28 cellular contexts compared by ENCODE assay signal in genomic region chr1:70997793-70998192, GRCh38.
"Had no signal": no experiment of that assay in that cellular context is flagged by ENCODE, and none has a peak within 500 bp of the region (broad histone marks: within the 10 kb centered on the region; RNA-seq: fewer than 3 reads in every experiment).

No MANE protein-coding gene starts in this region.

- H3K27me3 ChIP-seq: stomach, suprapubic skin, testis, thyroid gland, tibial artery, tibial nerve, transverse colon, upper lobe of left lung, upper lobe of right lung, uterus, vagina had no signal

- H3K36me3 ChIP-seq: stomach, suprapubic skin, thoracic aorta, thyroid gland, tibial artery, tibial nerve, transverse colon, upper lobe of left lung, upper lobe of right lung, uterus, vagina had no signal

- H3K27ac ChIP-seq: stomach, suprapubic skin, testis, thoracic aorta, thyroid gland, tibial artery, tibial nerve, transverse colon, upper lobe of left lung, upper lobe of right lung, uterus, vagina had no signal

- H3K27ac Mint-ChIP-seq: stimulated activated effector memory CD8-positive, alpha-beta T cell treated with anti-CD3 and anti-CD28 coated beads, Interleukin-12 subunit alpha, Interleukin-12 subunit beta, amount 100 ng/mL, for 72 hours; stimulated activated memory B cell treated with anti-CD40 and anti-IgM and Interleukin-4, amounts not matched to agents 10 μg/mL and 1 μg/mL and 100 μg/mL, for 72 hours; stimulated activated naive B cell treated with anti-CD40 and anti-IgM and Interleukin-4, amounts not matched to agents 10 μg/mL and 1 μg/mL and 100 μg/mL, for 72 hours; stimulated activated naive CD8-positive, alpha-beta T cell treated with anti-CD3 and anti-CD28 coated beads, Interleukin-15, amount 100 ng/mL, for 72 hours; stimulated activated naive CD8-positive, alpha-beta T cell treated with anti-CD3 and anti-CD28 coated beads, Interleukin-15, Interleukin-2, amounts not matched to agents 100 ng/mL and 50 ng/mL, for 24 hours; type B pancreatic cell had no signal

- DNase-seq: stimulated activated CD4-positive, alpha-beta T cell treated with anti-CD3 and anti-CD28 coated beads, Interleukin-2, amount 100 ng/mL, for 48 hours; stimulated activated CD4-positive, alpha-beta T cell treated with anti-CD3 and anti-CD28 coated beads, Interleukin-4, amount 100 ng/mL, for 1 hour; stimulated activated CD4-positive, alpha-beta T cell treated with anti-CD3 and anti-CD28 coated beads, Interleukin-4, amount 100 ng/mL, for 24 hours; stimulated activated CD4-positive, alpha-beta T cell treated with anti-CD3 and anti-CD28 coated beads, Interleukin-4, amount 100 ng/mL, for 4 hours; stimulated activated CD8-positive, alpha-beta memory T cell treated with anti-CD3 and anti-CD28 coated beads, Interleukin-4, amount 100 ng/mL, for 48 hours; stimulated activated naive B cell treated with anti-CD40 and anti-IgM and Interleukin-4, amounts not matched to agents 10 μg/mL and 1 μg/mL and 100 μg/mL, for 72 hours; stimulated activated naive CD4-positive, alpha-beta T cell; stimulated activated naive CD4-positive, alpha-beta T cell treated with Interleukin-2 at 50 U/mL for 16 hours; stimulated activated naive CD8-positive, alpha-beta T cell treated with anti-CD3 and anti-CD28 coated beads, Interleukin-15, amount 100 ng/mL, for 72 hours; stimulated activated naive CD8-positive, alpha-beta T cell treated with anti-CD3 and anti-CD28 coated beads, Interleukin-15, Interleukin-2, amounts not matched to agents 100 U/mL and 50 U/mL, for 24 hours; stomach; substantia nigra; testis; thyroid gland; tibial artery; transverse colon; upper lobe of left lung; upper lobe of right lung; uterus had no signal

- H3K9me3 ChIP-seq: stomach, suprapubic skin, testis, thoracic aorta, thyroid gland, tibial artery, tibial nerve, transverse colon, upper lobe of left lung, upper lobe of right lung, uterus, vagina had no signal

- ATAC-seq: stimulated activated effector memory CD8-positive, alpha-beta T cell treated with anti-CD3 and anti-CD28 coated beads, Interleukin-12 subunit alpha, Interleukin-12 subunit beta, amount 100 ng/mL, for 72 hours; stimulated activated memory B cell treated with anti-CD40 and anti-IgM and Interleukin-4, amounts not matched to agents 10 μg/mL and 1 μg/mL and 100 μg/mL, for 72 hours; stimulated activated naive B cell treated with anti-CD40 and anti-IgM and Interleukin-4, amounts not matched to agents 10 μg/mL and 1 μg/mL and 100 μg/mL, for 72 hours; stimulated activated naive CD8-positive, alpha-beta T cell treated with anti-CD3 and anti-CD28 coated beads, Interleukin-15, amount 100 ng/mL, for 72 hours; stimulated activated naive CD8-positive, alpha-beta T cell treated with anti-CD3 and anti-CD28 coated beads, Interleukin-15, Interleukin-2, amounts not matched to agents 100 U/mL and 50 U/mL, for 24 hours; upper lobe of right lung had no signal

- FAIRE-seq: urothelium cell line had no signal

- H3K36me3 Mint-ChIP-seq: stimulated activated effector memory CD8-positive, alpha-beta T cell treated with anti-CD3 and anti-CD28 coated beads, Interleukin-12 subunit alpha, Interleukin-12 subunit beta, amount 100 ng/mL, for 72 hours; stimulated activated memory B cell treated with anti-CD40 and anti-IgM and Interleukin-4, amounts not matched to agents 10 μg/mL and 1 μg/mL and 100 μg/mL, for 72 hours; stimulated activated naive B cell treated with anti-CD40 and anti-IgM and Interleukin-4, amounts not matched to agents 10 μg/mL and 1 μg/mL and 100 μg/mL, for 72 hours; type B pancreatic cell had no signal

- H3K4me1 Mint-ChIP-seq: stimulated activated effector memory CD8-positive, alpha-beta T cell treated with anti-CD3 and anti-CD28 coated beads, Interleukin-12 subunit alpha, Interleukin-12 subunit beta, amount 100 ng/mL, for 72 hours; stimulated activated memory B cell treated with anti-CD40 and anti-IgM and Interleukin-4, amounts not matched to agents 10 μg/mL and 1 μg/mL and 100 μg/mL, for 72 hours; stimulated activated naive B cell treated with anti-CD40 and anti-IgM and Interleukin-4, amounts not matched to agents 10 μg/mL and 1 μg/mL and 100 μg/mL, for 72 hours; stimulated activated naive CD8-positive, alpha-beta T cell treated with anti-CD3 and anti-CD28 coated beads, Interleukin-15, amount 100 ng/mL, for 72 hours had no signal

- H3K27me3 Mint-ChIP-seq: stimulated activated memory B cell treated with anti-CD40 and anti-IgM and Interleukin-4, amounts not matched to agents 10 μg/mL and 1 μg/mL and 100 μg/mL, for 72 hours had no signal

- H3K9me3 Mint-ChIP-seq: stimulated activated effector memory CD8-positive, alpha-beta T cell treated with anti-CD3 and anti-CD28 coated beads, Interleukin-12 subunit alpha, Interleukin-12 subunit beta, amount 100 ng/mL, for 72 hours; stimulated activated memory B cell treated with anti-CD40 and anti-IgM and Interleukin-4, amounts not matched to agents 10 μg/mL and 1 μg/mL and 100 μg/mL, for 72 hours; stimulated activated naive B cell treated with anti-CD40 and anti-IgM and Interleukin-4, amounts not matched to agents 10 μg/mL and 1 μg/mL and 100 μg/mL, for 72 hours; stimulated activated naive CD8-positive, alpha-beta T cell treated with anti-CD3 and anti-CD28 coated beads, Interleukin-15, amount 100 ng/mL, for 72 hours; stimulated activated naive CD8-positive, alpha-beta T cell treated with anti-CD3 and anti-CD28 coated beads, Interleukin-15, Interleukin-2, amounts not matched to agents 100 ng/mL and 50 ng/mL, for 24 hours; type B pancreatic cell had no signal

- H3K4me3 ChIP-seq: stomach, suprapubic skin, testis, thoracic aorta, thyroid gland, tibial artery, tibial nerve, transverse colon, upper lobe of left lung, upper lobe of right lung, uterus, vagina had no signal

- H3K4me1 ChIP-seq: suprapubic skin, testis, thyroid gland, tibial nerve, transverse colon, upper lobe of left lung, upper lobe of right lung, vagina had no signal

- H3K4me3 Mint-ChIP-seq: stimulated activated effector memory CD8-positive, alpha-beta T cell treated with anti-CD3 and anti-CD28 coated beads, Interleukin-12 subunit alpha, Interleukin-12 subunit beta, amount 100 ng/mL, for 72 hours; stimulated activated memory B cell treated with anti-CD40 and anti-IgM and Interleukin-4, amounts not matched to agents 10 μg/mL and 1 μg/mL and 100 μg/mL, for 72 hours; stimulated activated naive B cell treated with anti-CD40 and anti-IgM and Interleukin-4, amounts not matched to agents 10 μg/mL and 1 μg/mL and 100 μg/mL, for 72 hours; stimulated activated naive CD8-positive, alpha-beta T cell treated with anti-CD3 and anti-CD28 coated beads, Interleukin-15, amount 100 ng/mL, for 72 hours; stimulated activated naive CD8-positive, alpha-beta T cell treated with anti-CD3 and anti-CD28 coated beads, Interleukin-15, Interleukin-2, amounts not matched to agents 100 ng/mL and 50 ng/mL, for 24 hours; type B pancreatic cell had no signal
